Comparison of ENCODE assay signal across 8 cellular contexts in the genomic region with DNA sequence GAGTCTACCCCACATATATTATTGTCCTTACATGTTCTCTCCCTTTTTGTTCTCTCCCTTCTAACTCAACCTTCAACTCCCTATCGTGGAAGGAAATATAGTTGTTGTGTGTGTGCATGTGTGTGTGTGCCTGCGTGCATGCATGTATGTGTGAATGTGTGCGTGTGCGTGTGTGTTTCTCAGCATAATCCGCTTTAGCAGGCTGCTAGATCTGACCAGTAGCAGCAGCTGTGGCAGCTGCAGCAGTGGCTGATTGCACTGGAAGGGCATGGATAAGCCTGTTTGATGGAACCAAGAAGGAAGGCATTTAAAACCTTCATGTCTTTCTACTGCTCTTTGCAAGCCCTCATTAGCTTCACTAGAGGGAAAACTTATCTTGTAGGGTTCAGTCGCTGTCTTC.
DNase-seq lines count a peak whose midpoint lies in the region; ATAC-seq lines count a peak whose summit lies in the region.

No MANE protein-coding gene starts in this region.

- no peak for DNase-seq in activated T-cell treated with anti-CD3 and anti-CD28 coated beads, Interleukin-2, amount 50 U/mL, for 72 hours
- no peak for DNase-seq in activated T-cell treated with anti-CD3 and anti-CD28 coated beads, Interleukin-2, amount 50 U/mL, for 24 hours
- DNase-seq in T-cell (no peak), left colon (no peak), substantia nigra (lab: John Stamatoyannopoulos, UW) (no peak), NCI-H2081 treated with DMSO at 0.1 percent for 48 hours (lab: John Stamatoyannopoulos, UW) (no peak)

- CTCF ChIA-PET in T-cell (lab: Charles Lee): interaction anchor here in 1 of 2 donors (1.2 kb wide), 1 partner anchor 55 kb away, joined by 3 read pairs; no protein-coding TSS in a partner anchor

- POLR2A ChIA-PET in T-cell (lab: Charles Lee): no interaction called here

- ATAC-seq in activated T-cell treated with anti-CD3 and anti-CD28 coated beads, Interleukin-2, amount 50 U/mL, for 72 hours (replicated peaks in 1 of 2): no peak
- ATAC-seq in T-cell (replicated peaks in 1 of 4) (peak in 1 of 4 experiments; percentile 19), left colon (peak; percentile 48), HG03196 (IDR thresholded peaks at IDR 0.05; ENCODE audit: unreplicated experiment) (no peak), HG03108 (IDR thresholded peaks at IDR 0.05; ENCODE audit: unreplicated experiment) (no peak)

- H3K9me3 Mint-ChIP-seq in activated T-cell treated with anti-CD3 and anti-CD28 coated beads, Interleukin-2, amount 50 U/mL, for 72 hours: no peaks in the 10 kb centered on the region
- no peaks in the 10 kb centered on the region for H3K9me3 Mint-ChIP-seq in activated T-cell treated with anti-CD3 and anti-CD28 coated beads, Interleukin-2, amount 50 U/mL, for 24 hours
- no peaks in the 10 kb centered on the region for H3K9me3 Mint-ChIP-seq in T-cell

- no peaks in the 10 kb centered on the region for H3K27me3 Mint-ChIP-seq in activated T-cell treated with anti-CD3 and anti-CD28 coated beads, Interleukin-2, amount 50 U/mL, for 72 hours (ENCODE audit: low read depth)
- H3K27me3 Mint-ChIP-seq in activated T-cell treated with anti-CD3 and anti-CD28 coated beads, Interleukin-2, amount 50 U/mL, for 24 hours: no peaks in the 10 kb centered on the region
- no peaks in the 10 kb centered on the region for H3K27me3 Mint-ChIP-seq in T-cell

- intact Hi-C loops in left colon (cut with DNase I, micrococcal nuclease): no loop called here

- no peaks in the 10 kb centered on the region for H3K36me3 Mint-ChIP-seq in activated T-cell treated with anti-CD3 and anti-CD28 coated beads, Interleukin-2, amount 50 U/mL, for 72 hours (ENCODE audit: insufficient read depth in 2 of 2)
- H3K36me3 Mint-ChIP-seq in activated T-cell treated with anti-CD3 and anti-CD28 coated beads, Interleukin-2, amount 50 U/mL, for 24 hours (ENCODE audit: low read depth): no peaks in the 10 kb centered on the region
- no peaks in the 10 kb centered on the region for H3K36me3 Mint-ChIP-seq in T-cell

- H3K4me1 Mint-ChIP-seq in activated T-cell treated with anti-CD3 and anti-CD28 coated beads, Interleukin-2, amount 50 U/mL, for 72 hours (ENCODE audit: low read depth): peaks cover 14% of the 10 kb centered on the region
- peaks cover 14% of the 10 kb centered on the region for H3K4me1 Mint-ChIP-seq in activated T-cell treated with anti-CD3 and anti-CD28 coated beads, Interleukin-2, amount 50 U/mL, for 24 hours (ENCODE audit: low read depth)
- peaks cover 9 to 11% (median 9%) of the 10 kb centered on the region in 3 donors for H3K4me1 Mint-ChIP-seq in T-cell

- H3K27ac ChIP-seq in substantia nigra (ENCODE audit: low read depth, low read length, poor library complexity, severe bottlenecking): peak overlapping the region; percentile 82

- peak overlapping the region; percentile 77 to 88 for H3K4me3 Mint-ChIP-seq in activated T-cell treated with anti-CD3 and anti-CD28 coated beads, Interleukin-2, amount 50 U/mL, for 72 hours
- no peak overlapping the region for H3K4me3 Mint-ChIP-seq in activated T-cell treated with anti-CD3 and anti-CD28 coated beads, Interleukin-2, amount 50 U/mL, for 24 hours
- peak overlapping the region; percentile 67 to 76 (median 69) for H3K4me3 Mint-ChIP-seq in T-cell

- peak overlapping the region; percentile 78 for H3K27ac Mint-ChIP-seq in activated T-cell treated with anti-CD3 and anti-CD28 coated beads, Interleukin-2, amount 50 U/mL, for 72 hours
- H3K27ac Mint-ChIP-seq in activated T-cell treated with anti-CD3 and anti-CD28 coated beads, Interleukin-2, amount 50 U/mL, for 24 hours: no peak overlapping the region
- peak overlapping the region in 1 of 2 donors; percentile 12 for H3K27ac Mint-ChIP-seq in T-cell
